Comparison of ENCODE assay signal across 10 cellular contexts in genomic region chr10:4051408-4052151, GRCh38.
DNase-seq lines count a peak whose midpoint lies in the region; TF ChIP-seq lines count a peak whose summit lies in the region.
"Had no signal": no experiment of that assay in that cellular context is flagged by ENCODE, and none has a peak within 500 bp of the region (broad histone marks: within the 10 kb centered on the region; RNA-seq: fewer than 3 reads in every experiment).

No MANE protein-coding gene starts in this region.

- peaks cover 18% of the 10 kb centered on the region for H3K4me1 ChIP-seq in skeletal muscle satellite cell (ENCODE audit: control insufficient read depth, insufficient read depth, low read length)

- no peaks in the 10 kb centered on the region for H3K27me3 Mint-ChIP-seq in MCF 10A (ENCODE audit: insufficient read depth, unreplicated experiment)
- H3K27me3 Mint-ChIP-seq: activated CD4-positive, alpha-beta T cell treated with anti-CD3 and anti-CD28 coated beads for 36 hours; CD4-positive, alpha-beta memory T cell had no signal

- peak overlapping the region; percentile 16 for H3K27ac ChIP-seq in layer of hippocampus (ENCODE audit: low read depth, low read length)

- no peaks in the 10 kb centered on the region for H3K36me3 ChIP-seq in skeletal muscle satellite cell (ENCODE audit: insufficient read depth, low read length)

- BruUV-seq in MCF 10A (replicated peaks; lab: Mats Ljungman, UMichigan) = no TSS peak

- peak overlapping the region; percentile 37 for H3K4me3 ChIP-seq in GM12865 (ENCODE audit: low read depth, low read length)
- H3K4me3 ChIP-seq in skeletal muscle satellite cell (ENCODE audit: low read length) = peak overlapping the region; percentile 53

- no peaks in the 10 kb centered on the region for H3K27me3 ChIP-seq in layer of hippocampus (ENCODE audit: control insufficient read depth, insufficient read depth, low read length)
- H3K27me3 ChIP-seq in skeletal muscle satellite cell (ENCODE audit: control insufficient read depth, insufficient read depth, low read length) = no peaks in the 10 kb centered on the region

- H3K4me2 ChIP-seq in skeletal muscle satellite cell (ENCODE audit: low read length) = peak overlapping the region; percentile 66

- POLR2A ChIA-PET in MCF 10A (lab: Yijun Ruan, JAX) = interaction anchor here (0.6 to 0.8 kb wide), 5 partner anchors 11 to 665 kb away, joined by 3 to 4 read pairs (median 3); no protein-coding TSS in a partner anchor

- H3K36me3 Mint-ChIP-seq in MCF 10A (ENCODE audit: insufficient read depth, unreplicated experiment) = no peaks in the 10 kb centered on the region
- H3K36me3 Mint-ChIP-seq: CD4-positive, alpha-beta memory T cell had no signal

- CTCF ChIA-PET in MCF 10A (lab: Yijun Ruan, JAX) = no interaction called here

- intact Hi-C loops in MCF 10A (cut with micrococcal nuclease) = no loop called here

- no peak overlapping the region for H3K4me3 Mint-ChIP-seq in MCF 10A (ENCODE audit: unreplicated experiment)
- H3K4me3 Mint-ChIP-seq: activated CD4-positive, alpha-beta T cell treated with anti-CD3 and anti-CD28 coated beads for 36 hours; CD4-positive, alpha-beta memory T cell had no signal

- TF ChIP-seq CTCF in GM12865 (IDR thresholded peaks at IDR 0.05; ENCODE audit: insufficient read depth, low read depth, low read length, missing control alignments) (no peak), MCF 10A (IDR thresholded peaks at IDR 0.05; ENCODE audit: unreplicated experiment) (no peak)

- DNase-seq in GM12865 (ENCODE audit: low read depth) = no peak
- no peak for DNase-seq in MCF 10A (ENCODE audit: unreplicated experiment)
- no peak for DNase-seq in GDM1 (lab: John Stamatoyannopoulos, UW)
- no peak for DNase-seq in KG1 (lab: John Stamatoyannopoulos, UW)
- no peak for DNase-seq in mucosa of gallbladder (ENCODE audit: low spot score)
- no peak for DNase-seq in Kasumi-1 (lab: John Stamatoyannopoulos, UW)
- DNase-seq: activated CD4-positive, alpha-beta T cell treated with anti-CD3 and anti-CD28 coated beads for 36 hours; CD4-positive, alpha-beta memory T cell had no signal

- H3K4me1 Mint-ChIP-seq in MCF 10A (ENCODE audit: insufficient read depth, unreplicated experiment) = no peaks in the 10 kb centered on the region

- peak overlapping the region; percentile 20 for H3K27ac Mint-ChIP-seq in MCF 10A (ENCODE audit: low read depth, unreplicated experiment)
- H3K27ac Mint-ChIP-seq: activated CD4-positive, alpha-beta T cell treated with anti-CD3 and anti-CD28 coated beads for 36 hours; CD4-positive, alpha-beta memory T cell had no signal

- H3K9me3 Mint-ChIP-seq in MCF 10A (ENCODE audit: unreplicated experiment) = no peaks in the 10 kb centered on the region
- H3K9me3 Mint-ChIP-seq: CD4-positive, alpha-beta memory T cell had no signal

- no peaks in the 10 kb centered on the region for H3K9me3 ChIP-seq in skeletal muscle satellite cell (replicated peaks; ENCODE audit: low read length)

- peak overlapping the region; percentile 74 for H3K9ac ChIP-seq in skeletal muscle satellite cell (ENCODE audit: low read depth, low read length)
